ENCODE assay signal across 23 cellular contexts in genomic region chr18:13247506-13247905, GRCh38. TPM values are rescaled to one million over a fixed set of nuclear protein-coding genes. Genes with fewer than 3 reads are reported as not detected.
"Had no signal": no experiment of that assay in that cellular context is flagged by ENCODE, and none has a peak within 500 bp of the region (broad histone marks: within the 10 kb centered on the region; RNA-seq: fewer than 3 reads in every experiment).

No MANE protein-coding gene starts in this region.

- H3K27ac ChIP-seq: brain microvascular endothelial cell, esophagus muscularis mucosa, foreskin keratinocyte, heart left ventricle, neutrophil, tibial nerve had no signal

- H3K36me3 ChIP-seq: brain microvascular endothelial cell, neutrophil, tibial nerve had no signal

- H3K9me3 ChIP-seq: esophagus muscularis mucosa, neutrophil, tibial nerve had no signal

- DNase-seq: activated CD4-positive, alpha-beta T cell treated with anti-CD3 and anti-CD28 coated beads, Interleukin-2, amount 50 U/mL, for 1 hour; activated gamma-delta T cell treated with Interleukin-2 at 50 U/mL for 16 hours; activated naive CD4-positive, alpha-beta T cell treated with anti-CD3 and anti-CD28 coated beads, Interleukin-2, amount 50 U/mL, for 16 hours; activated T-cell treated with anti-CD3 and anti-CD28 coated beads, Interleukin-2, amount 50 U/mL, for 24 hours; amniotic stem cell; brain microvascular endothelial cell; caudate nucleus; foreskin keratinocyte; heart left ventricle; hypothalamus; immature natural killer cell; stimulated activated naive CD4-positive, alpha-beta T cell had no signal

- H3K27me3 ChIP-seq: brain microvascular endothelial cell, esophagus muscularis mucosa, foreskin keratinocyte, heart left ventricle, neutrophil, tibial nerve had no signal

- H3K27ac Mint-ChIP-seq: activated B cell treated with CpG ODN at 0.5 μM for 24 hours; activated T-cell treated with anti-CD3 and anti-CD28 coated beads, Interleukin-2, amount 50 U/mL, for 24 hours; activated T-helper 17 cell treated with anti-CD3 and anti-CD28 coated beads, Interleukin-2, amount 50 U/mL, for 72 hours; dendritic cell treated with granulocyte-macrophage colony-stimulating factor and Interleukin-4, amounts not matched to agents 40 ng/mL and 50 ng/mL, for 4 days; immature natural killer cell; nephron; progenitor cell of endocrine pancreas; T-cell; T-helper 2 cell treated with Interferon-gamma antibody and Interleukin-4, amounts not matched to agents 5 μg/mL and 100 μg/mL, for 36 hours had no signal

- H3K9me3 Mint-ChIP-seq: activated T-cell treated with anti-CD3 and anti-CD28 coated beads, Interleukin-2, amount 50 U/mL, for 24 hours; activated T-helper 17 cell treated with anti-CD3 and anti-CD28 coated beads, Interleukin-2, amount 50 U/mL, for 72 hours; immature natural killer cell; T-helper 2 cell treated with Interferon-gamma antibody and Interleukin-4, amounts not matched to agents 5 μg/mL and 100 μg/mL, for 36 hours had no signal

- ATAC-seq: activated T-helper 17 cell treated with anti-CD3 and anti-CD28 coated beads, Interleukin-2, amount 50 U/mL, for 72 hours; foreskin keratinocyte; heart left ventricle; T-cell had no signal

- H3K36me3 Mint-ChIP-seq: immature natural killer cell, T-cell had no signal

- H3K4me1 Mint-ChIP-seq: activated B cell treated with CpG ODN at 0.5 μM for 24 hours; activated T-helper 17 cell treated with anti-CD3 and anti-CD28 coated beads, Interleukin-2, amount 50 U/mL, for 72 hours; immature natural killer cell had no signal

- H3K4me1 ChIP-seq: foreskin keratinocyte, tibial nerve had no signal

- H3K4me3 ChIP-seq: esophagus muscularis mucosa, heart left ventricle, lung, tibial nerve had no signal

- H3K27me3 Mint-ChIP-seq: activated T-cell treated with anti-CD3 and anti-CD28 coated beads, Interleukin-2, amount 50 U/mL, for 24 hours; activated T-helper 17 cell treated with anti-CD3 and anti-CD28 coated beads, Interleukin-2, amount 50 U/mL, for 72 hours; dendritic cell treated with granulocyte-macrophage colony-stimulating factor and Interleukin-4, amounts not matched to agents 40 ng/mL and 50 ng/mL, for 4 days; progenitor cell of endocrine pancreas; T-cell had no signal

- H3K4me3 Mint-ChIP-seq: activated B cell treated with CpG ODN at 0.5 μM for 24 hours; activated T-cell treated with anti-CD3 and anti-CD28 coated beads, Interleukin-2, amount 50 U/mL, for 24 hours; activated T-helper 17 cell treated with anti-CD3 and anti-CD28 coated beads, Interleukin-2, amount 50 U/mL, for 72 hours; dendritic cell treated with granulocyte-macrophage colony-stimulating factor and Interleukin-4, amounts not matched to agents 40 ng/mL and 50 ng/mL, for 4 days; immature natural killer cell; nephron; T-cell; T-helper 2 cell treated with Interferon-gamma antibody and Interleukin-4, amounts not matched to agents 5 μg/mL and 100 μg/mL, for 36 hours had no signal

RNA-seq across cellular contexts. Expression of gene LDLRAD4, which starts 28.9 kb away (rescaled TPM):
- total RNA-seq: foreskin keratinocyte had no signal
